Comparison of ENCODE assay signal across 8 cellular contexts in the genomic region with DNA sequence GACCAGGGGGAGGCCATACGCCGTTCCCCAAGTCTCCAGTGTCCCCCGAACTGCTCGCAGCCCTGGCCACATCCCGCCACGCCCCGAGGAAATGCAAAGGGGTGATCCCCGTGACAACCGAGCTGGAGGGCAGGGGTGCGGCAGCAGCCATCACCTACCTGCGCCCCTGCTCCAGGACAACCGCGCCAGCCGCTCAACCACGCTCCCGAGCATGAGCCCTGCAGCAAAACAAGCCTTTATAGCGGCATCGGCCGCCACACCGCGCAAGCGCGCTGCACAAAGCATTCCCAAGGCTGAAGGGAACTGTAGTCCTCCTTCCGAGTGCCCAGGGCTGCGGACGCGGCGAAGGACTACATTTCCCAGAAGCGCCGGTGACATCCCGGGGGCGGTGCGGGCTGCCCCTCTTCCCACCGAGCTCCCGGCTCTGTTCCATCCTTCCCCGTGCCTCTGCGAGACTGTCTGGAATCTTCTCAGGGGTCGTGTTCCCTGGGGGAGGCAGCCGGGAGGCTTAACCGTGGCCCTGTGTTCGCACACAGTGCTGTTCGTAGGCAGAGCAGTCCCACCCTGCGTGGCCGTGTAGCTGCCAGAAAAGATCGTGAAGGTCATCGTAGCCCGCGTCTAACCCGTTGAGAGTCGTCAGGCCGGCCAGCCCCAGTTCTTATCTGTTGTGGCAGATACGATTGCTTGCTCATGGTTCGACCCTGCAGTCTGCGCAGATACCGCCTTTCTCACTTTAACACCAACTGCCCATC. TPM values are rescaled to one million over a fixed set of nuclear protein-coding genes. Genes with fewer than 3 reads are reported as not detected.
A peak's percentile ranks its signal among the peaks of the same experiment; 100 is the strongest.
DNase-seq lines count a peak whose midpoint lies in the region; FAIRE-seq and TF ChIP-seq lines count a peak whose summit lies in the region.

A gene (minus strand): TSS at position 213 of the 752 bp plus-strand sequence. CDS start 3,492 bp downstream, outside the sequence.

- H3K9me3 ChIP-seq in MM.1S (replicated peaks; ENCODE audit: insufficient read depth, low read length): no peaks in the 10 kb centered on the region
- H3K9me3 ChIP-seq in SJCRH30 (replicated peaks): no peaks in the 10 kb centered on the region
- H3K9me3 ChIP-seq in neutrophil: no peaks in the 10 kb centered on the region

- H3F3A ChIP-seq in MM.1S (ENCODE audit: insufficient read depth, low read length): no peaks in the 10 kb centered on the region

- H3K9me2 ChIP-seq in MM.1S (replicated peaks; ENCODE audit: insufficient read depth, low read length): no peaks in the 10 kb centered on the region

- peak within 1 kb of the TSS; percentile 89 for H3K4me3 ChIP-seq in MM.1S (ENCODE audit: low read length)
- peak within 1 kb of the TSS; percentile 92 for H3K4me3 ChIP-seq in SJCRH30
- peak within 1 kb of the TSS; percentile 97 to 100 for H3K4me3 ChIP-seq in neutrophil (ENCODE audit: low read depth in 1 of 2, low read length in 1 of 2)

- H3K36me3 ChIP-seq in MM.1S (replicated peaks; ENCODE audit: insufficient read depth, low read length) (no peaks in the 10 kb centered on the region), SJCRH30 (no peaks in the 10 kb centered on the region), neutrophil (peaks cover 14% of the 10 kb centered on the region)

- FAIRE-seq in G401.6 (lab: Jason Lieb, UNC): peak; percentile 93
- no peak for FAIRE-seq in frontal cortex (lab: Jason Lieb, UNC)

- no peak within 1 kb of the TSS for H3K27ac ChIP-seq in MM.1S (ENCODE audit: low read length)
- peak within 1 kb of the TSS; percentile 38 for H3K27ac ChIP-seq in SJCRH30
- peak within 1 kb of the TSS; percentile 85 for H3K27ac ChIP-seq in neutrophil
- peak within 1 kb of the TSS; percentile 97 for H3K27ac ChIP-seq in substantia nigra (ENCODE audit: low read depth, low read length, poor library complexity, severe bottlenecking)

- H3K4me1 ChIP-seq in MM.1S (ENCODE audit: low read length) (0 out of 2 replicates have a peak, but pooled peaks cover 6% of the 10 kb centered on the region), SJCRH30 (no peaks in the 10 kb centered on the region; the same call in 1 of the 2 replicates), neutrophil (ENCODE audit: control insufficient read depth in 1 of 2, insufficient read depth in 1 of 2, low read depth in 1 of 2, low read length in 1 of 2) (peaks cover 58 to 62% of the 10 kb centered on the region in 2 experiments)

- no peaks in the 10 kb centered on the region; the same call in 1 of the 2 replicates for H3K27me3 ChIP-seq in MM.1S (replicated peaks; ENCODE audit: insufficient read depth, low read length)
- H3K27me3 ChIP-seq in SJCRH30: no peaks in the 10 kb centered on the region
- H3K27me3 ChIP-seq in neutrophil: no peaks in the 10 kb centered on the region

- DNase-seq in HCEC 1CT: peak; percentile 94
- peak; percentile 96 for DNase-seq in MM.1S
- DNase-seq in SJCRH30: peak; percentile 92 to 94
- peak; percentile 69 for DNase-seq in activated gamma-delta T cell treated with anti-CD3 and anti-CD28 coated beads, Interleukin-2, amount 50 U/mL, for 16 hours (ENCODE audit: low read depth)
- DNase-seq in frontal cortex (ENCODE audit: low spot score in 2 of 2): peak; percentile 93 to 94
- DNase-seq in substantia nigra (lab: John Stamatoyannopoulos, UW): peak; percentile 69 to 98 (median 92)

- H3K79me2 ChIP-seq in MM.1S (ENCODE audit: low read length): 0 out of 2 replicates have a peak, but pooled peaks cover 4% of the 10 kb centered on the region

- H3K4me2 ChIP-seq in MM.1S (ENCODE audit: low read depth, low read length): peak within 1 kb of the TSS; percentile 62

- peak; percentile 25; the same call in 1 of the 2 replicates for TF ChIP-seq CTCF in MM.1S (IDR thresholded peaks at IDR 0.05; ENCODE audit: low read length)
- TF ChIP-seq CTCF in neutrophil (IDR thresholded peaks at IDR 0.05): peak; percentile 40

- peak within 1 kb of the TSS; percentile 98 for H2AFZ ChIP-seq in MM.1S (ENCODE audit: low read length)

- H3K9ac ChIP-seq in MM.1S (ENCODE audit: low read length): peak within 1 kb of the TSS; percentile 53; the same call in 1 of the 2 replicates

- H4K20me1 ChIP-seq in MM.1S (ENCODE audit: insufficient read depth, low read length): no peaks in the 10 kb centered on the region

RNA-seq across cellular contexts. Expression of the gene that starts here (rescaled TPM):
- total RNA-seq in SJCRH30 (2014; rRNA removed; shearing (Covaris generic)): 11.2 and 15.0 TPM in 2 replicates
- total RNA-seq in frontal cortex: 37.9 TPM
